ENCODE assay signal across 15 cellular contexts in the genomic region with DNA sequence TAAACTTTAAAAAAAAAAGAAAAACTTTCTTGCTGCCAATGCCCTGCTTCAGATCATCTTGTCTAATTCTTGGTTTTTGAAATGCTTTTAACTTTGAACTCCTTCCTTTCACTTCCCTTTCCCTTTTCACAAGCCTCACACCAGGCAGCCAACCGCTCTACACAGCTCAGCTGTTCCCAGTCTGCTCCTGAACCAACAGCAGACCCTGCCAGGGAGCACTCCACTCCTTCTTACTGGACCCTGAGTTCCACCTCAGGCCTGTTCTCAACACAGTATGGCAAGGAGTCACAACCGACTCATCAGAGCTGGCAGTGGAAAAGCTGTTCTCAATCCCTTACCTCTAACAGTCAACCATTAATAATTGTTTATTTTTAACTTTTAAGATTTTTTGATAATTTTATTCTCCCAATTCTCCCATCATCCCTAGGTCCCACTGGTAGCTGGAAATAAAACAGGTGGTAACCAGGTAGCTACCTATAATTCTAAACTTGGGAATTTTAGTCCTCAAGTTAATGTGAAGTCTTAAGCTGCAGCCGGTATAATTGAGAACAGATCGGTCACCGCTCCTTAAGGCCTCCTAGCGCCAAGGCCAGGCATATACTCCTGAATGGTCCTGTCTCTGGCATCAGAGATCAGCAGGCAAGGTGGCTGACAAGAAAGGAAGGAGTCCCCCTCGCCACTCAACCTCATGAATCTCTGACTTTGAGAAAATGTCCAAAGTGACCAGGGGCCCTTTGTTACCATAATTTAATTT. TPM values are rescaled to one million over a fixed set of nuclear protein-coding genes. Genes with fewer than 3 reads are reported as not detected.
DNase-seq lines count a peak whose midpoint lies in the region; ATAC-seq, FAIRE-seq and TF ChIP-seq lines count a peak whose summit lies in the region.
"Had no signal": no experiment of that assay in that cellular context is flagged by ENCODE, and none has a peak within 500 bp of the region (broad histone marks: within the 10 kb centered on the region; RNA-seq: fewer than 3 reads in every experiment).

No MANE protein-coding gene starts in this region.

- H3K4me3 ChIP-seq in right lobe of liver: no peak overlapping the region
- no peak overlapping the region for H3K4me3 ChIP-seq in HepG2 (replicated peaks in 1 of 3; ENCODE audit: insufficient read depth in 1 of 3, low read depth in 2 of 3, low read length in 3 of 3)
- no peak overlapping the region for H3K4me3 ChIP-seq in K562
- no peak overlapping the region for H3K4me3 ChIP-seq in mesendoderm (ENCODE audit: low read length)
- H3K4me3 ChIP-seq in mucosa of descending colon: no peak overlapping the region
- H3K4me3 ChIP-seq: spleen had no signal

- H2BK120ac ChIP-seq in mesendoderm (ENCODE audit: low read depth, low read length): no peak overlapping the region

- H3K79me2 ChIP-seq in HepG2 (ENCODE audit: insufficient read depth, low read length) (no peaks in the 10 kb centered on the region), K562 (ENCODE audit: control insufficient read depth, insufficient read depth, low read length) (no peaks in the 10 kb centered on the region), mesendoderm (ENCODE audit: control insufficient read depth, insufficient read depth, low read length) (no peaks in the 10 kb centered on the region)

- H3K56ac ChIP-seq in mesendoderm (ENCODE audit: low read length): no peak overlapping the region

- DNase-seq in right lobe of liver: no peak
- DNase-seq in HepG2 (ENCODE audit: low spot score): no peak
- DNase-seq in K562 (ENCODE audit: extremely low read depth in 1 of 4, low spot score in 3 of 4): peak in 3 of 4 experiments; percentile 7 to 14 (median 10)
- DNase-seq in mesendoderm: peak; percentile 53
- no peak for DNase-seq in NCI-H226
- no peak for DNase-seq in mucosa of descending colon
- DNase-seq: activated CD4-positive, alpha-beta memory T cell treated with anti-CD3 and anti-CD28 coated beads for 36 hours; activated naive CD8-positive, alpha-beta T cell treated with anti-CD3 and anti-CD28 coated beads for 36 hours; spleen; SW 1271 had no signal

- H3K36me3 ChIP-seq in right lobe of liver (no peaks in the 10 kb centered on the region), HepG2 (replicated peaks in 1 of 2; ENCODE audit: control insufficient read depth in 1 of 2, insufficient read depth in 2 of 2, low read length in 2 of 2) (no peaks in the 10 kb centered on the region), K562 (ENCODE audit: control insufficient read depth, insufficient read depth, low read length) (no peaks in the 10 kb centered on the region), mesendoderm (ENCODE audit: control insufficient read depth, insufficient read depth, low read length) (no peaks in the 10 kb centered on the region), mucosa of descending colon (ENCODE audit: low read depth) (no peaks in the 10 kb centered on the region)
- H3K36me3 ChIP-seq: spleen had no signal

- no peak overlapping the region for H4K8ac ChIP-seq in mesendoderm (ENCODE audit: low read depth, low read length)

- H3K27ac ChIP-seq in right lobe of liver (no peak overlapping the region), HepG2 (ENCODE audit: extremely low read length, insufficient read depth, low read length) (no peak overlapping the region), K562 (ENCODE audit: extremely low read depth, low read depth, low read length) (no peak overlapping the region), mesendoderm (ENCODE audit: low read depth, low read length) (no peak overlapping the region)
- H3K27ac ChIP-seq: KMS-11, spleen had no signal

- H4K5ac ChIP-seq in mesendoderm (ENCODE audit: low read length): no peak overlapping the region

- TF ChIP-seq EP300 in HepG2 (IDR thresholded peaks at IDR 0.05; ENCODE audit: low read depth in 2 of 2, low read length in 2 of 2) (no peak), HepG2 (CRISPR knock-in tag; IDR thresholded peaks at IDR 0.05; ENCODE audit: borderline replicate concordance) (no peak), K562 (IDR thresholded peaks at IDR 0.05; ENCODE audit: low read length) (no peak)

- TF ChIP-seq POLR2A in right lobe of liver (IDR thresholded peaks at IDR 0.05) (no peak), HepG2 (IDR thresholded peaks at IDR 0.05; ENCODE audit: insufficient read depth in 1 of 2, low read depth in 2 of 2, low read length in 2 of 2) (no peak), K562 (conservative IDR thresholded peaks at IDR 0.05) (no peak)

- no peaks in the 10 kb centered on the region for H3K79me1 ChIP-seq in mesendoderm (ENCODE audit: low read length)

- CTCF ChIA-PET in HepG2 (lab: Yijun Ruan, JAX; ENCODE audit: low intra/inter-chr PET ratio, low total read pairs) (no interaction called here), K562 (lab: Yijun Ruan, JAX; ENCODE audit: low intra/inter-chr PET ratio) (no interaction called here)

- H3K27me3 ChIP-seq in right lobe of liver (no peaks in the 10 kb centered on the region), HepG2 (ENCODE audit: control insufficient read depth in 1 of 2, insufficient read depth in 2 of 2, low read length in 2 of 2) (peaks cover 0 to 9% of the 10 kb centered on the region in 2 experiments; a peak in 2 of 5 replicates), K562 (ENCODE audit: control insufficient read depth in 2 of 2, insufficient read depth in 2 of 2, low read length in 2 of 2) (peaks cover 0 to 13% of the 10 kb centered on the region in 2 experiments; a peak in 3 of 5 replicates), mesendoderm (ENCODE audit: insufficient read depth, low read length, poor library complexity) (no peaks in the 10 kb centered on the region)
- H3K27me3 ChIP-seq: spleen had no signal

- H3K9ac ChIP-seq in HepG2 (ENCODE audit: insufficient read depth, low read depth, low read length) (no peak overlapping the region), K562 (ENCODE audit: insufficient read depth in 1 of 2, low read depth in 2 of 2, low read length in 2 of 2) (no peak overlapping the region), mesendoderm (ENCODE audit: low read length) (no peak overlapping the region)
- H3K9ac ChIP-seq: KMS-11 had no signal

- intact Hi-C loops in right lobe of liver (cut with DNase I) (no loop called here), HepG2 (cut with micrococcal nuclease; ENCODE audit: unreplicated experiment) (no loop called here), K562 (cut with micrococcal nuclease) (no loop called here), mucosa of descending colon (cut with DNase I, micrococcal nuclease) (no loop called here)

- POLR2A ChIA-PET in HepG2 (lab: Yijun Ruan, JAX) (no interaction called here), K562 (lab: Yijun Ruan, JAX) (interaction anchor here (1.2 kb wide), 1 partner anchor 27 kb away, joined by 4 read pairs; no protein-coding TSS in a partner anchor)

- no peak for FAIRE-seq in HepG2 (lab: Jason Lieb, UNC)
- peak; percentile 19 for FAIRE-seq in K562 (lab: Jason Lieb, UNC)

- H2AFZ ChIP-seq in HepG2 (ENCODE audit: low read length): no peak overlapping the region
- no peak overlapping the region for H2AFZ ChIP-seq in K562 (ENCODE audit: low read depth, low read length)

- TF ChIP-seq CTCF in right lobe of liver (IDR thresholded peaks at IDR 0.05) (no peak), HepG2 (CRISPR knock-in tag; IDR thresholded peaks at IDR 0.05) (no peak), K562 (IDR thresholded peaks at IDR 0.05 in 2 of 3, conservative IDR thresholded peaks at IDR 0.05 in 1 of 3; ENCODE audit: insufficient read depth in 2 of 3, low read depth in 1 of 3, low read length in 3 of 3) (peak in 2 of 3 experiments; percentile 13 to 16; a peak in 1 of 6 replicates), mucosa of descending colon (IDR thresholded peaks at IDR 0.05) (no peak)

- H3K9me3 ChIP-seq in right lobe of liver (no peaks in the 10 kb centered on the region), HepG2 (ENCODE audit: low read length) (no peaks in the 10 kb centered on the region), K562 (replicated peaks; ENCODE audit: control insufficient read depth, insufficient read depth, low read depth, low read length) (no peaks in the 10 kb centered on the region), mucosa of descending colon (no peaks in the 10 kb centered on the region)
- H3K9me3 ChIP-seq: spleen had no signal

- H4K20me1 ChIP-seq in HepG2 (ENCODE audit: insufficient read depth, low read length): no peaks in the 10 kb centered on the region
- no peaks in the 10 kb centered on the region for H4K20me1 ChIP-seq in K562 (replicated peaks; ENCODE audit: control insufficient read depth, insufficient read depth, low read length)

- H2BK15ac ChIP-seq in mesendoderm (replicated peaks; ENCODE audit: low read depth): no peak overlapping the region

- H3K4me2 ChIP-seq in HepG2 (ENCODE audit: low read depth, low read length): no peak overlapping the region
- no peak overlapping the region for H3K4me2 ChIP-seq in K562 (ENCODE audit: insufficient read depth, low read length)
- no peak overlapping the region for H3K4me2 ChIP-seq in mesendoderm (ENCODE audit: low read length)
- H3K4me2 ChIP-seq: KMS-11 had no signal

- ATAC-seq in right lobe of liver (peak in 3 of 4 donors; percentile 16 to 36 (median 25)), HepG2 (no peak), K562 (peak; percentile 69), mucosa of descending colon (no peak), HG02678 (IDR thresholded peaks at IDR 0.05; ENCODE audit: unreplicated experiment) (no peak), GM21390 (IDR thresholded peaks at IDR 0.05; ENCODE audit: unreplicated experiment) (no peak)

- no peak overlapping the region for H2BK5ac ChIP-seq in mesendoderm (ENCODE audit: low read length)

- BruUV-seq in HepG2 (replicated peaks; lab: Mats Ljungman, UMichigan): no TSS peak
- BruUV-seq in K562 (replicated peaks; lab: Mats Ljungman, UMichigan): no TSS peak

- no peak for TF ChIP-seq RAD21 in HepG2 (CRISPR knock-in tag; IDR thresholded peaks at IDR 0.05)
- TF ChIP-seq RAD21 in K562 (CRISPR knock-in tag; conservative IDR thresholded peaks at IDR 0.05 in 1 of 2, IDR thresholded peaks at IDR 0.05 in 1 of 2): no peak

- H3K4ac ChIP-seq in mesendoderm (ENCODE audit: low read depth, low read length): no peak overlapping the region

- H3K9me1 ChIP-seq in K562 (ENCODE audit: control insufficient read depth, insufficient read depth, low read length): no peaks in the 10 kb centered on the region

- H3K23ac ChIP-seq in mesendoderm (ENCODE audit: low read length): no peak overlapping the region

- H3K4me1 ChIP-seq in right lobe of liver: no peaks in the 10 kb centered on the region
- no peaks in the 10 kb centered on the region for H3K4me1 ChIP-seq in HepG2 (ENCODE audit: insufficient read depth, low read length)
- no peaks in the 10 kb centered on the region; a peak in 1 of 5 replicates for H3K4me1 ChIP-seq in K562 (replicated peaks in 1 of 2; ENCODE audit: control insufficient read depth in 2 of 2, insufficient read depth in 2 of 2, low read length in 2 of 2)
- no peaks in the 10 kb centered on the region for H3K4me1 ChIP-seq in mesendoderm (ENCODE audit: control insufficient read depth, low read depth, low read length)
- H3K4me1 ChIP-seq in mucosa of descending colon (ENCODE audit: low read depth): no peaks in the 10 kb centered on the region

- in situ Hi-C loops in HepG2 (cut with HindIII; ENCODE audit: extremely low pct_ligation_motif_present, low pct_unique_long_range_greater_than_20kb) (no loop called here), K562 (cut with MboI) (loop anchor here (25.0 kb wide), 1 partner anchor 618 kb away; the partner anchor contains the start of gene CCDC80)

- WGBS in right lobe of liver (ENCODE audit: insufficient coverage, low coverage, low lambda C conversion rate, missing lambda C conversion rate): 88% methylated on average over 3 of the region's 7 CpGs
- WGBS in HepG2 (ENCODE audit: low lambda C conversion rate): 50% methylated on average over 7 of the region's 7 CpGs
- WGBS in K562 (ENCODE audit: insufficient coverage, low coverage, missing lambda C conversion rate): 0% methylated on average over 5 of the region's 7 CpGs
- no CpG with 5 or more reads among the region's 7 CpGs for WGBS in mesendoderm (ENCODE audit: extremely low coverage, insufficient coverage, low lambda C conversion rate)

- H2AK5ac ChIP-seq in mesendoderm (ENCODE audit: low read length): no peak overlapping the region

- H3K18ac ChIP-seq in mesendoderm (ENCODE audit: low read length): no peak overlapping the region

RNA-seq across cellular contexts. Expression of gene BOC, which starts 43.9 kb away (rescaled TPM):
- total RNA-seq in right lobe of liver: under 1 TPM; 0.22 to 0.86 (median 0.49) TPM
- not detected in 2 replicates for total RNA-seq in HepG2 (2016; rRNA removed; fragmentation: Illumina TruSeq; extraction: Trizol)
- not detected in 2 replicates for total RNA-seq in HepG2 (2016; cell fraction: cytosol; rRNA removed; fragmentation: Illumina TruSeq; extraction: Trizol; ENCODE audit: low read depth)
- total RNA-seq in HepG2 (2016; cell fraction: insoluble cytoplasmic fraction; rRNA removed; fragmentation: Illumina TruSeq; extraction: Trizol): not detected in 2 replicates
- not detected in 2 replicates for total RNA-seq in HepG2 (2016; cell fraction: membrane; rRNA removed; fragmentation: Illumina TruSeq; extraction: Trizol)
- not detected in 2 replicates for total RNA-seq in HepG2 (2016; cell fraction: nucleus; rRNA removed; fragmentation: Illumina TruSeq; extraction: Trizol)
- polyA plus RNA-seq in HepG2 (2011; rRNA removed): 0.04 TPM in 1 of 2 replicates, not detected in the other
- 0.08 TPM in 1 of 2 replicates, not detected in the other for polyA plus RNA-seq in HepG2 (2011; cell fraction: cytosol; rRNA removed)
- 0.03 and 0.05 TPM in 2 replicates for polyA plus RNA-seq in HepG2 (2011; cell fraction: nucleus; rRNA removed)
- not detected in 2 replicates for polyA plus RNA-seq in HepG2 (2012)
- not detected in 2 replicates for polyA plus RNA-seq in HepG2 (2016; cell fraction: cytosol; fragmentation: Illumina TruSeq; extraction: Trizol; ENCODE audit: low read depth)
- polyA plus RNA-seq in HepG2 (2016; cell fraction: insoluble cytoplasmic fraction; fragmentation: Illumina TruSeq; extraction: Trizol; ENCODE audit: low read depth): not detected in 2 replicates
- not detected in 2 replicates for polyA plus RNA-seq in HepG2 (2016; cell fraction: membrane; fragmentation: Illumina TruSeq; extraction: Trizol; ENCODE audit: low read depth)
- polyA plus RNA-seq in HepG2 (2016; cell fraction: nucleus; fragmentation: Illumina TruSeq; extraction: Trizol; ENCODE audit: insufficient read depth, low read depth): not detected in 2 replicates
- polyA minus RNA-seq in HepG2 (2011; rRNA and poly(A)+ RNA removed; ENCODE audit: low replicate concordance): 0.30 TPM in 1 of 2 replicates, not detected in the other
- polyA minus RNA-seq in HepG2 (2011; cell fraction: cytosol; rRNA and poly(A)+ RNA removed): not detected in 2 replicates
- polyA minus RNA-seq in HepG2 (2011; cell fraction: nucleus; rRNA and poly(A)+ RNA removed): 0.39 TPM in 1 of 2 replicates, not detected in the other
- not detected in 2 replicates for total RNA-seq in K562 (2011; cell fraction: chromatin; rRNA removed; ENCODE audit: low replicate concordance)
- total RNA-seq in K562 (2011; cell fraction: nucleolus; rRNA removed): not detected in 2 replicates
- total RNA-seq in K562 (2011; cell fraction: nucleoplasm; rRNA removed): not detected in 2 replicates
- not detected in 2 replicates for total RNA-seq in K562 (2014; rRNA removed)
- not detected in 2 replicates for total RNA-seq in K562 (2014; rRNA removed; fragmentation: Illumina TruSeq; extraction: Trizol)
- not detected in 2 replicates for total RNA-seq in K562 (2015; rRNA removed; fragmentation: Illumina TruSeq; extraction: Trizol)
- total RNA-seq in K562 (2021): not detected in 2 replicates
- polyA plus RNA-seq in K562 (2011; rRNA removed): not detected in 2 replicates
- polyA plus RNA-seq in K562 (2011; cell fraction: cytosol; rRNA removed): not detected in 2 replicates
- polyA plus RNA-seq in K562 (2011; cell fraction: nucleus; rRNA removed): not detected in 2 replicates
- not detected in 2 replicates for polyA plus RNA-seq in K562 (2012)
- not detected in 2 replicates for polyA plus RNA-seq in K562 (2014; fragmentation: Illumina TruSeq; extraction: Trizol)
- not detected for polyA plus RNA-seq in K562 (2014; fragmentation: Nextera tagmentation; extraction: Ambion mirVana)
- not detected in 2 replicates for polyA plus RNA-seq in K562 (2014; rRNA removed)
- polyA minus RNA-seq in K562 (2011; rRNA and poly(A)+ RNA removed): 0.12 TPM in 1 of 2 replicates, not detected in the other
- polyA minus RNA-seq in K562 (2011; cell fraction: cytosol; rRNA and poly(A)+ RNA removed): not detected in 2 replicates
- polyA minus RNA-seq in K562 (2011; cell fraction: nucleus; rRNA and poly(A)+ RNA removed): not detected in 2 replicates
- polyA plus RNA-seq in mesendoderm (2013, experiment 1 of 2): 1.5 TPM
- polyA plus RNA-seq in mesendoderm (2013, experiment 2 of 2): 1.2 TPM
- total RNA-seq in mucosa of descending colon: 10 to 100 TPM in 2 of 3 donors, 1 to 10 TPM in 1; 4.9 to 70.9 (median 12.1) TPM
- total RNA-seq: activated CD4-positive, alpha-beta memory T cell treated with anti-CD3 and anti-CD28 coated beads for 36 hours; mononuclear cell; NCI-H460 had no signal

Comparison
In these comparisons a context has a peak if more than half of its experiments do, and no peak if none do; other contexts are left out.
1. ATAC-seq: peak in right lobe of liver (3 of 4) and K562 (single experiment); none in HepG2 (single experiment), mucosa of descending colon (single experiment), HG02678 (single experiment) and GM21390 (single experiment).
2. DNase-seq: peak in K562 (3 of 4) and mesendoderm (single experiment); none in right lobe of liver (0 of 3), HepG2 (single experiment), NCI-H226 (single experiment) and mucosa of descending colon (0 of 3).
3. CTCF ChIP-seq: peak in K562 (2 of 3); none in right lobe of liver (0 of 4), HepG2 (single experiment) and mucosa of descending colon (single experiment).